ENCODE assay signal across 1 cellular context in the genomic region with DNA sequence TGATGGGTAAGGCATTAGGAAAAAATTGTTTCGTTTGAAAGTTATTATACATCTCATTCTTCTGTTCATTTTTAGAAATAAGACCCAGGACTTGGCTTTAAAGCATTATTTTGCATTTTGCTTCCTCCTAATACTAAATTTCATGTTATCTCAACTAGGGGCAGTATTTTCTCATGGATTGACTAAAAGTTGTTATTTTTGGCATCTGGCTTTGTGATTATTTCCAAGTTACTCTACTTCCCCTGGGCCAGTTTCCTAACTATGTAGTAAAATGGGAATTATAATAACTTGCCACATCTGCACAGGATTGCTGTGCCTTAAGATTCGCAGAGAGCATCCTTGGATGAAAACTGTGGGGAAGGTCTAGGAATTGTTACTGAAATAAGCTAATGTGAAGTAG.
TF ChIP-seq lines count a peak whose summit lies in the region.

No MANE protein-coding gene starts in this region.

TF ChIP-seq in SK-N-SH, 30 proteins besides CTCF, POLR2A, EP300 and RAD21 (continued from another document):
- no peak for TF ChIP-seq REST (IDR thresholded peaks at IDR 0.05; ENCODE audit: low read depth, low read length)
- no peak for TF ChIP-seq NFIC (IDR thresholded peaks at IDR 0.05; ENCODE audit: borderline replicate concordance)
- TF ChIP-seq NRF1 (IDR thresholded peaks at IDR 0.05; ENCODE audit: low read depth, low read length) = no peak
- TF ChIP-seq FOXM1 (IDR thresholded peaks at IDR 0.05; ENCODE audit: low read depth) = no peak
- TF ChIP-seq RCOR1 (IDR thresholded peaks at IDR 0.05; ENCODE audit: low read length) = no peak
- TF ChIP-seq MEF2A (IDR thresholded peaks at IDR 0.05; ENCODE audit: borderline replicate concordance, low read depth) = no peak
